In genomic region chr17:64496786-64497564, GRCh38 we compare ENCODE assay signal across 1 cellular context.
TF ChIP-seq lines count a peak whose summit lies in the region.

POLG2 (minus strand) TSS chr17:64497054; CDS start chr17:64496968, 86 bp downstream.

TF ChIP-seq in SK-N-SH, 30 proteins besides CTCF, POLR2A, EP300 and RAD21 (continued from another document):
- TF ChIP-seq, protein P1, sequence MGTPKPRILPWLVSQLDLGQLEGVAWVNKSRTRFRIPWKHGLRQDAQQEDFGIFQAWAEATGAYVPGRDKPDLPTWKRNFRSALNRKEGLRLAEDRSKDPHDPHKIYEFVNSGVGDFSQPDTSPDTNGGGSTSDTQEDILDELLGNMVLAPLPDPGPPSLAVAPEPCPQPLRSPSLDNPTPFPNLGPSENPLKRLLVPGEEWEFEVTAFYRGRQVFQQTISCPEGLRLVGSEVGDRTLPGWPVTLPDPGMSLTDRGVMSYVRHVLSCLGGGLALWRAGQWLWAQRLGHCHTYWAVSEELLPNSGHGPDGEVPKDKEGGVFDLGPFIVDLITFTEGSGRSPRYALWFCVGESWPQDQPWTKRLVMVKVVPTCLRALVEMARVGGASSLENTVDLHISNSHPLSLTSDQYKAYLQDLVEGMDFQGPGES (IDR thresholded peaks at IDR 0.05; ENCODE audit: low read depth, low read length) = no peak
- TF ChIP-seq FOXM1 (IDR thresholded peaks at IDR 0.05; ENCODE audit: low read depth) (no peak), EZH2phosphoT487 (IDR thresholded peaks at IDR 0.05; ENCODE audit: borderline replicate concordance, low read depth) (no peak), MAX (IDR thresholded peaks at IDR 0.05; ENCODE audit: low read depth) (peak; percentile 66), SIN3A (IDR thresholded peaks at IDR 0.05; ENCODE audit: borderline replicate concordance, low read depth, low read length) (peak; percentile 85), RFX5 (IDR thresholded peaks at IDR 0.05; ENCODE audit: low read length) (no peak), CHD2 (IDR thresholded peaks at IDR 0.05; ENCODE audit: low read length, partially characterized antibody) (peak; percentile 40), FOXJ3 (CRISPR knock-in tag; IDR thresholded peaks at IDR 0.05) (no peak), TCF12 (IDR thresholded peaks at IDR 0.05) (peak; percentile 20), NFIC (IDR thresholded peaks at IDR 0.05; ENCODE audit: borderline replicate concordance) (no peak; the same call in 1 of the 2 replicates), MEF2A (IDR thresholded peaks at IDR 0.05; ENCODE audit: borderline replicate concordance, low read depth) (peak; percentile 13; the same call in 1 of the 2 replicates)
- TF ChIP-seq, protein P2, sequence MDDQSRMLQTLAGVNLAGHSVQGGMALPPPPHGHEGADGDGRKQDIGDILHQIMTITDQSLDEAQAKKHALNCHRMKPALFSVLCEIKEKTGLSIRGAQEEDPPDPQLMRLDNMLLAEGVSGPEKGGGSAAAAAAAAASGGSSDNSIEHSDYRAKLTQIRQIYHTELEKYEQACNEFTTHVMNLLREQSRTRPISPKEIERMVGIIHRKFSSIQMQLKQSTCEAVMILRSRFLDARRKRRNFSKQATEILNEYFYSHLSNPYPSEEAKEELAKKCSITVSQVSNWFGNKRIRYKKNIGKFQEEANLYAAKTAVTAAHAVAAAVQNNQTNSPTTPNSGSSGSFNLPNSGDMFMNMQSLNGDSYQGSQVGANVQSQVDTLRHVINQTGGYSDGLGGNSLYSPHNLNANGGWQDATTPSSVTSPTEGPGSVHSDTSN (IDR thresholded peaks at IDR 0.05) = peak; percentile 74
